In genomic region chr22:29553391-29554224, GRCh38 we compare ENCODE assay signal across 8 cellular contexts. TPM values are rescaled to one million over a fixed set of nuclear protein-coding genes. Genes with fewer than 3 reads are reported as not detected.
A peak's percentile ranks its signal among the peaks of the same experiment; 100 is the strongest.
DNase-seq lines count a peak whose midpoint lies in the region; ATAC-seq, FAIRE-seq and TF ChIP-seq lines count a peak whose summit lies in the region.

TSS of gene THOC5 (minus strand) at chr22:29553757. CDS start at chr22:29549147, 4,610 bp downstream.

- TSS peak; percentile 99 for BruUV-seq in HepG2 (replicated peaks; lab: Mats Ljungman, UMichigan)

- WGBS in HepG2 (ENCODE audit: low lambda C conversion rate): 0% methylated on average over 25 of the region's 43 CpGs

- intact Hi-C loops in CD4-positive, alpha-beta T cell (cut with DNase I, micrococcal nuclease): loop anchor here in 1 of 2 experiments (1.0 to 10.0 kb wide), 3 partner anchors 27 to 289 kb away; partner anchors contain the start of genes EWSR1, NF2, NIPSNAP1 and RHBDD3
- intact Hi-C loops in HepG2 (cut with micrococcal nuclease; ENCODE audit: unreplicated experiment): loop anchor here (1.0 to 2.0 kb wide), 2 partner anchors 15 to 27 kb away; no protein-coding TSS in a partner anchor

- H3K4me3 Mint-ChIP-seq in CD4-positive, alpha-beta T cell: peak within 1 kb of the TSS; percentile 95

- POLR2A ChIA-PET in CD4-positive, alpha-beta T cell (lab: Charles Lee): interaction anchor here (0.6 to 2.3 kb wide), 28 partner anchors 8 to 1416 kb away, joined by 3 to 32 read pairs (median 4); partner anchors contain the start of genes AP1B1, ASCC2, EWSR1 and NF2
- POLR2A ChIA-PET in HepG2 (lab: Yijun Ruan, JAX): interaction anchor here (0.6 to 3.1 kb wide), 20 partner anchors 8 to 820 kb away, joined by 3 to 95 read pairs (median 5); partner anchors contain the start of gene NIPSNAP1

- H3K36me3 Mint-ChIP-seq in CD4-positive, alpha-beta T cell (ENCODE audit: low read depth): peaks cover 58% of the 10 kb centered on the region

- in situ Hi-C loops in HepG2 (cut with HindIII; ENCODE audit: extremely low pct_ligation_motif_present, low pct_unique_long_range_greater_than_20kb): no loop called here

- H3K36me3 ChIP-seq in HepG2 (replicated peaks in 1 of 2; ENCODE audit: control insufficient read depth in 1 of 2, insufficient read depth in 2 of 2, low read length in 2 of 2): peaks cover 22 to 47% of the 10 kb centered on the region in 2 experiments

- peak within 1 kb of the TSS; percentile 86 for H3K9ac ChIP-seq in HepG2 (ENCODE audit: insufficient read depth, low read depth, low read length)

- CTCF ChIA-PET in CD4-positive, alpha-beta T cell (lab: Charles Lee): interaction anchor here (0.9 to 1.8 kb wide), 4 partner anchors 13 to 285 kb away, joined by 3 to 6 read pairs (median 4); partner anchors contain the start of gene ASCC2
- CTCF ChIA-PET in HepG2 (lab: Yijun Ruan, JAX; ENCODE audit: low intra/inter-chr PET ratio, low total read pairs): interaction anchor here (1.4 kb wide), 1 partner anchor 36 kb away, joined by 11 read pairs; no protein-coding TSS in a partner anchor

- no peaks in the 10 kb centered on the region for H3K9me3 ChIP-seq in CD4-positive, alpha-beta T cell (ENCODE audit: control insufficient read depth, low read length)
- H3K9me3 ChIP-seq in HepG2 (ENCODE audit: low read length): no peaks in the 10 kb centered on the region

- H3K4me3 ChIP-seq in HepG2 (replicated peaks in 1 of 3; ENCODE audit: insufficient read depth in 1 of 3, low read depth in 2 of 3, low read length in 3 of 3): peak within 1 kb of the TSS; percentile 80 to 97 (median 86)

- H3K9me3 Mint-ChIP-seq in CD4-positive, alpha-beta T cell: no peaks in the 10 kb centered on the region

- no peaks in the 10 kb centered on the region for H4K20me1 ChIP-seq in HepG2 (ENCODE audit: insufficient read depth, low read length)

- DNase-seq in CD4-positive, alpha-beta T cell: peak; percentile 80 to 89 (median 84)
- DNase-seq in NCI-H774 (lab: John Stamatoyannopoulos, UW) (peak; percentile 79), dermis blood vessel endothelial cell (peak; percentile 96), HepG2 (ENCODE audit: low spot score) (peak; percentile 96)
- peak; percentile 83 to 84 for DNase-seq in activated CD4-positive, alpha-beta T cell treated with anti-CD3 and anti-CD28 coated beads, Interleukin-2, amount 50 U/mL, for 4 hours
- DNase-seq in stimulated activated CD4-positive, alpha-beta T cell treated with anti-CD3 and anti-CD28 coated beads, Interleukin-4, amount 100 ng/mL, for 1 hour: peak; percentile 88

- peak; percentile 41 for TF ChIP-seq RAD21 in HepG2 (CRISPR knock-in tag; IDR thresholded peaks at IDR 0.05)

- H3K27ac ChIP-seq in CD4-positive, alpha-beta T cell (ENCODE audit: low read depth, low read length): peak within 1 kb of the TSS; percentile 84
- peak within 1 kb of the TSS; percentile 87 for H3K27ac ChIP-seq in HepG2 (ENCODE audit: extremely low read length, insufficient read depth, low read length)

- no peaks in the 10 kb centered on the region for H3K27me3 Mint-ChIP-seq in CD4-positive, alpha-beta T cell

- ATAC-seq in CD4-positive, alpha-beta T cell (ENCODE audit: poor library complexity): peak; percentile 93
- ATAC-seq in GM19397 (IDR thresholded peaks at IDR 0.05; ENCODE audit: unreplicated experiment): peak; percentile 94
- ATAC-seq in HG03571 (IDR thresholded peaks at IDR 0.05; ENCODE audit: unreplicated experiment): peak; percentile 92
- peak; percentile 99 for ATAC-seq in HepG2

- H3K27ac Mint-ChIP-seq in CD4-positive, alpha-beta T cell: peak within 1 kb of the TSS; percentile 94

- peaks cover 15% of the 10 kb centered on the region for H3K4me1 Mint-ChIP-seq in CD4-positive, alpha-beta T cell (ENCODE audit: low read depth)

- peak; percentile 96 for FAIRE-seq in HepG2 (lab: Jason Lieb, UNC)

- peak; percentile 62 to 73 for TF ChIP-seq POLR2A in HepG2 (IDR thresholded peaks at IDR 0.05; ENCODE audit: insufficient read depth in 1 of 2, low read depth in 2 of 2, low read length in 2 of 2)

- peaks cover 19% of the 10 kb centered on the region for H3K79me2 ChIP-seq in HepG2 (ENCODE audit: insufficient read depth, low read length)

- TF ChIP-seq CTCF in CD4-positive, alpha-beta T cell (IDR thresholded peaks at IDR 0.05): no peak
- peak; percentile 95 for TF ChIP-seq CTCF in HepG2 (CRISPR knock-in tag; IDR thresholded peaks at IDR 0.05)

- peak within 1 kb of the TSS; percentile 28 for H2AFZ ChIP-seq in HepG2 (ENCODE audit: low read length)

- H3K27me3 ChIP-seq in CD4-positive, alpha-beta T cell (ENCODE audit: control insufficient read depth, insufficient read depth, low read length): no peaks in the 10 kb centered on the region
- H3K27me3 ChIP-seq in HepG2 (ENCODE audit: control insufficient read depth in 1 of 2, insufficient read depth in 2 of 2, low read length in 2 of 2): no peaks in the 10 kb centered on the region

- peaks cover 14% of the 10 kb centered on the region for H3K4me1 ChIP-seq in HepG2 (ENCODE audit: insufficient read depth, low read length)

- peak within 1 kb of the TSS; percentile 91 for H3K4me2 ChIP-seq in HepG2 (ENCODE audit: low read depth, low read length)

- TF ChIP-seq EP300 in HepG2 (IDR thresholded peaks at IDR 0.05; ENCODE audit: low read depth in 2 of 2, low read length in 2 of 2) (no peak), HepG2 (CRISPR knock-in tag; IDR thresholded peaks at IDR 0.05; ENCODE audit: borderline replicate concordance) (no peak)

TF ChIP-seq in HepG2, 621 proteins besides CTCF, POLR2A, EP300 and RAD21 (continues in another document):
- TF ChIP-seq ZNF598 (CRISPR knock-in tag; IDR thresholded peaks at IDR 0.05; ENCODE audit: borderline replicate concordance) (no peak), MAZ (IDR thresholded peaks at IDR 0.05; ENCODE audit: borderline replicate concordance, low read depth, low read length) (peak; percentile 50; the same call in 1 of the 2 replicates), MAZ (CRISPR knock-in tag; IDR thresholded peaks at IDR 0.05; ENCODE audit: low read depth) (peak; percentile 89), FOXP4 (CRISPR knock-in tag; IDR thresholded peaks at IDR 0.05) (peak; percentile 71), ZNF567 (CRISPR knock-in tag; IDR thresholded peaks at IDR 0.05; ENCODE audit: borderline replicate concordance) (0 out of 2 replicates have a peak, but pooled peaks have one; percentile 85), ZNF710 (CRISPR knock-in tag; IDR thresholded peaks at IDR 0.05; ENCODE audit: borderline replicate concordance) (no peak; the same call in 1 of the 2 replicates)

RNA-seq across cellular contexts. Expression of gene THOC5, which starts in this region (rescaled TPM):
- total RNA-seq in CD4-positive, alpha-beta T cell: 10 to 100 TPM; 27.1 to 32.9 TPM
- total RNA-seq in dermis blood vessel endothelial cell: 53.1 and 62.4 TPM in 2 replicates
- 46.7 and 53.5 TPM in 2 replicates for total RNA-seq in HepG2 (2016; rRNA removed; fragmentation: Illumina TruSeq; extraction: Trizol)
- total RNA-seq in HepG2 (2016; cell fraction: cytosol; rRNA removed; fragmentation: Illumina TruSeq; extraction: Trizol; ENCODE audit: low read depth): 20.7 and 27.6 TPM in 2 replicates
- total RNA-seq in HepG2 (2016; cell fraction: insoluble cytoplasmic fraction; rRNA removed; fragmentation: Illumina TruSeq; extraction: Trizol): 47.6 and 56.5 TPM in 2 replicates
- total RNA-seq in HepG2 (2016; cell fraction: membrane; rRNA removed; fragmentation: Illumina TruSeq; extraction: Trizol): 39.5 and 44.9 TPM in 2 replicates
- total RNA-seq in HepG2 (2016; cell fraction: nucleus; rRNA removed; fragmentation: Illumina TruSeq; extraction: Trizol): 32.6 and 43.7 TPM in 2 replicates
- 45.8 and 65.2 TPM in 2 replicates for polyA plus RNA-seq in HepG2 (2011; rRNA removed)
- polyA plus RNA-seq in HepG2 (2011; cell fraction: cytosol; rRNA removed): 27.9 and 31.5 TPM in 2 replicates
- polyA plus RNA-seq in HepG2 (2011; cell fraction: nucleus; rRNA removed): 145 and 182 TPM in 2 replicates
- polyA plus RNA-seq in HepG2 (2012): 37.0 and 37.3 TPM in 2 replicates
- polyA plus RNA-seq in HepG2 (2016; cell fraction: cytosol; fragmentation: Illumina TruSeq; extraction: Trizol; ENCODE audit: low read depth): 25.9 and 30.6 TPM in 2 replicates
- 44.1 and 46.1 TPM in 2 replicates for polyA plus RNA-seq in HepG2 (2016; cell fraction: insoluble cytoplasmic fraction; fragmentation: Illumina TruSeq; extraction: Trizol; ENCODE audit: low read depth)
- 35.3 and 37.4 TPM in 2 replicates for polyA plus RNA-seq in HepG2 (2016; cell fraction: membrane; fragmentation: Illumina TruSeq; extraction: Trizol; ENCODE audit: low read depth)
- polyA plus RNA-seq in HepG2 (2016; cell fraction: nucleus; fragmentation: Illumina TruSeq; extraction: Trizol; ENCODE audit: insufficient read depth, low read depth): 54.0 and 55.1 TPM in 2 replicates
- polyA minus RNA-seq in HepG2 (2011; rRNA and poly(A)+ RNA removed; ENCODE audit: low replicate concordance): 57.0 and 70.3 TPM in 2 replicates
- 25.5 and 29.4 TPM in 2 replicates for polyA minus RNA-seq in HepG2 (2011; cell fraction: cytosol; rRNA and poly(A)+ RNA removed)
- polyA minus RNA-seq in HepG2 (2011; cell fraction: nucleus; rRNA and poly(A)+ RNA removed): 38.9 and 51.6 TPM in 2 replicates

Comparison
In these comparisons a context has a peak if more than half of its experiments do, and no peak if none do; other contexts are left out.
1. Peak in every context shown above with its lines: DNase-seq, ATAC-seq, H3K4me3 ChIP-seq and H3K27ac ChIP-seq.